ENCODE assay signal across 1 cellular context in the genomic region with DNA sequence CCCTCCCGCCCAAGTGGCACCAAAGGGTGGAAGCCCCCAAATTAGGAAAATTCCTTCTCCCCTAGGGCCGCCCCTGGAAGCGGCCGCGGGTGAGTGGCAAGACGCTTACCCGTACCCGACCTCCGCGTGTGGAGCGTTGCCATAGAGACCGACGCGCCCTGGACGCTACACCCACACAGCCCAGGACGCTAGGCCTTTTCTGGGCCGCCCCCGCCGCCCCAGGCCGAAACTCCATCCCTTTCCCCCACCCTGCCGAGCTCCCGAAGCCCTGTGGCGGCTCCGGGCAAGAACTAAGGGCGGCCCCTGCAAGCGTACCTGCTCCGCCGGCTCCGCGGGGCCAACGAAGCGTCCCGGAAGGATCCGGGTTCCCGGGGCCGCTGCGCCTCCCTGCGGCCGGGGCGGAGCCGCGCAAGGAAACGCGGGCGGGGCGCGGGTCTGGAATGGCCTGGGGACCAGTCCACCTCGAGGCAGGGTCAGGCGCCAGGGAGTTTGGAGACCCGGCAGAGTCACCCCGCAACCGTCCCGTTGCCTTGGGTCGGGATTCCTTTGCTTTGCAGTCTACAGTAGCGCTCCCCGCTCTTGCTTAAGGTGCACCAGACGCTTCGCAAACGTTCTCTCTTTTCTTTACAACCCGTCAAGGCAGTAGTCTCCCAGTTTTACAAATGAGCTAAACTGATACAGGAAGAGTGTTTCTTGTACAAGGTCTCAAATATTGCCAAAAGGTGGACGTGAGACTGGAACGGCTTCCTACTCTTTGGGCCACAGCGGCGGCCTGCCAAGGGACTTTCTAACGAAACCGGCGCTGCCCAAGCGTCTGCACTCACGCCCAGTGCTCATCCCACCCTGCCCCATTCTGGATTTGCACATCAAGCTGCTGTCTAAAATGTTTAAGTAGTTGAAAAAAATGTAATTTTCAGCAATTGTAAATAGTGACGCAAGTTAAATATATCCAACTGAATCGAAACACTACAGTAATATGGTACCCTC.
A peak's percentile ranks its signal among the peaks of the same experiment; 100 is the strongest.
TF ChIP-seq lines count a peak whose summit lies in the region.

Gene NEK5, minus strand, starts transcription at position 360 of the 987 bp plus-strand sequence. CDS start 1,591 bp downstream, outside the sequence.

TF ChIP-seq in K562, 482 proteins besides CTCF, POLR2A, EP300 and RAD21 (continued from another document and continues in another):
- TF ChIP-seq RHOXF2B (CRISPR knock-in tag; conservative IDR thresholded peaks at IDR 0.05) (no peak), CC2D1A (IDR thresholded peaks at IDR 0.05) (no peak), EGR1 (conservative IDR thresholded peaks at IDR 0.05) (peak; percentile 87), ZNF124 (CRISPR knock-in tag; IDR thresholded peaks at IDR 0.05) (no peak), HBP1 (CRISPR knock-in tag; IDR thresholded peaks at IDR 0.05) (no peak), ZBTB1 (CRISPR knock-in tag; IDR thresholded peaks at IDR 0.05; ENCODE audit: borderline replicate concordance, low read depth) (no peak), ETV1 (tag; conservative IDR thresholded peaks at IDR 0.05; ENCODE audit: low read depth) (0 out of 2 replicates have a peak, but pooled peaks have one; percentile 45), ATF7 (IDR thresholded peaks at IDR 0.05) (peak; percentile 45; the same call in 1 of the 2 replicates), XRCC3 (IDR thresholded peaks at IDR 0.05) (no peak), FIP1L1 (IDR thresholded peaks at IDR 0.05; ENCODE audit: low read depth, low read length, poor library complexity, severe bottlenecking) (peak; percentile 61), HNRNPLL (IDR thresholded peaks at IDR 0.05; ENCODE audit: low read depth, low read length, poor library complexity, severe bottlenecking) (peak; percentile 51), CTCFL (IDR thresholded peaks at IDR 0.05; ENCODE audit: borderline replicate concordance, insufficient read depth, low read depth, low read length, poor library complexity, severe bottlenecking) (peak; percentile 45), CHCHD3 (CRISPR knock-in tag; IDR thresholded peaks at IDR 0.05) (no peak), PTRF (tag; IDR thresholded peaks at IDR 0.05) (no peak), SMAD4 (CRISPR knock-in tag; conservative IDR thresholded peaks at IDR 0.05) (0 out of 2 replicates have a peak, but pooled peaks have one; percentile 22), TEAD1 (CRISPR knock-in tag; IDR thresholded peaks at IDR 0.05) (0 out of 4 replicates have a peak, but pooled peaks of 1 of the 2 experiments have one; percentile 30), NFYB (IDR thresholded peaks at IDR 0.05; ENCODE audit: extremely low read depth, insufficient read length) (no peak), RBM22 (IDR thresholded peaks at IDR 0.05; ENCODE audit: low read depth, low read length, poor library complexity, severe bottlenecking) (no peak), ZNF184 (CRISPR knock-in tag; IDR thresholded peaks at IDR 0.05) (no peak), MXI1 (IDR thresholded peaks at IDR 0.05; ENCODE audit: low read depth, low read length) (peak; percentile 38; the same call in 1 of the 2 replicates), ARID4B (CRISPR knock-in tag; IDR thresholded peaks at IDR 0.05) (peak; percentile 86), ZNF175 (CRISPR knock-in tag; IDR thresholded peaks at IDR 0.05; ENCODE audit: low read depth) (no peak), SETDB1 (IDR thresholded peaks at IDR 0.05; ENCODE audit: low read length) (no peak), CBX2 (IDR thresholded peaks at IDR 0.05; ENCODE audit: insufficient read depth, low read length, poor library complexity, severe bottlenecking) (no peak), DNMT1 (IDR thresholded peaks at IDR 0.05) (no peak), NR2F6 (CRISPR knock-in tag; IDR thresholded peaks at IDR 0.05) (no peak), USF1 (CRISPR knock-in tag; IDR thresholded peaks at IDR 0.05) (no peak), CXXC5 (CRISPR knock-in tag; IDR thresholded peaks at IDR 0.05) (peak; percentile 68), ADNP (tag; IDR thresholded peaks at IDR 0.05) (no peak), SP1 (CRISPR knock-in tag; IDR thresholded peaks at IDR 0.05) (no peak), HMG20B (CRISPR knock-in tag; IDR thresholded peaks at IDR 0.05) (no peak), ZNF133 (CRISPR knock-in tag; IDR thresholded peaks at IDR 0.05) (no peak), FOXJ2 (tag; IDR thresholded peaks at IDR 0.05) (no peak), RBM34 (IDR thresholded peaks at IDR 0.05; ENCODE audit: borderline replicate concordance, insufficient read depth, low read length) (no peak), ZNF445 (CRISPR knock-in tag; IDR thresholded peaks at IDR 0.05; ENCODE audit: low read depth) (no peak), SRSF3 (IDR thresholded peaks at IDR 0.05; ENCODE audit: insufficient read depth, low read length) (no peak), STAT5A (IDR thresholded peaks at IDR 0.05; ENCODE audit: borderline replicate concordance, low read length) (no peak), ZNF512 (tag; IDR thresholded peaks at IDR 0.05) (no peak), FOXA1 (IDR thresholded peaks at IDR 0.05; ENCODE audit: borderline replicate concordance) (no peak), HIVEP1 (CRISPR knock-in tag; IDR thresholded peaks at IDR 0.05) (no peak), ZNF76 (CRISPR knock-in tag; IDR thresholded peaks at IDR 0.05; ENCODE audit: borderline replicate concordance) (no peak), SIN3A (IDR thresholded peaks at IDR 0.05; ENCODE audit: borderline replicate concordance in 2 of 2, control insufficient read depth in 1 of 2, low read depth in 2 of 2, low read length in 2 of 2) (peak in 1 of 2 experiments; percentile 46; a peak in 1 of 4 replicates), LARP7 (IDR thresholded peaks at IDR 0.05) (no peak), ETV5 (CRISPR knock-in tag; IDR thresholded peaks at IDR 0.05; ENCODE audit: low read depth) (peak; percentile 61), E2F3 (CRISPR knock-in tag; IDR thresholded peaks at IDR 0.05) (no peak)
- TF ChIP-seq, protein P1, sequence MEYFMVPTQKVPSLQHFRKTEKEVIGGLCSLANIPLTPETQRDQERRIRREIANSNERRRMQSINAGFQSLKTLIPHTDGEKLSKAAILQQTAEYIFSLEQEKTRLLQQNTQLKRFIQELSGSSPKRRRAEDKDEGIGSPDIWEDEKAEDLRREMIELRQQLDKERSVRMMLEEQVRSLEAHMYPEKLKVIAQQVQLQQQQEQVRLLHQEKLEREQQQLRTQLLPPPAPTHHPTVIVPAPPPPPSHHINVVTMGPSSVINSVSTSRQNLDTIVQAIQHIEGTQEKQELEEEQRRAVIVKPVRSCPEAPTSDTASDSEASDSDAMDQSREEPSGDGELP (CRISPR knock-in tag; IDR thresholded peaks at IDR 0.05; ENCODE audit: borderline replicate concordance): peak; percentile 39; the same call in 1 of the 2 replicates
- TF ChIP-seq, protein P2, sequence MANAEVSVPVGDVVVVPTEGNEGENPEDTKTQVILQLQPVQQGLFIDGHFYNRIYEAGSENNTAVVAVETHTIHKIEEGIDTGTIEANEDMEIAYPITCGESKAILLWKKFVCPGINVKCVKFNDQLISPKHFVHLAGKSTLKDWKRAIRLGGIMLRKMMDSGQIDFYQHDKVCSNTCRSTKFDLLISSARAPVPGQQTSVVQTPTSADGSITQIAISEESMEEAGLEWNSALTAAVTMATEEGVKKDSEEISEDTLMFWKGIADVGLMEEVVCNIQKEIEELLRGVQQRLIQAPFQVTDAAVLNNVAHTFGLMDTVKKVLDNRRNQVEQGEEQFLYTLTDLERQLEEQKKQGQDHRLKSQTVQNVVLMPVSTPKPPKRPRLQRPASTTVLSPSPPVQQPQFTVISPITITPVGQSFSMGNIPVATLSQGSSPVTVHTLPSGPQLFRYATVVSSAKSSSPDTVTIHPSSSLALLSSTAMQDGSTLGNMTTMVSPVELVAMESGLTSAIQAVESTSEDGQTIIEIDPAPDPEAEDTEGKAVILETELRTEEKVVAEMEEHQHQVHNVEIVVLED (CRISPR knock-in tag; IDR thresholded peaks at IDR 0.05): no peak
- TF ChIP-seq, protein P3, sequence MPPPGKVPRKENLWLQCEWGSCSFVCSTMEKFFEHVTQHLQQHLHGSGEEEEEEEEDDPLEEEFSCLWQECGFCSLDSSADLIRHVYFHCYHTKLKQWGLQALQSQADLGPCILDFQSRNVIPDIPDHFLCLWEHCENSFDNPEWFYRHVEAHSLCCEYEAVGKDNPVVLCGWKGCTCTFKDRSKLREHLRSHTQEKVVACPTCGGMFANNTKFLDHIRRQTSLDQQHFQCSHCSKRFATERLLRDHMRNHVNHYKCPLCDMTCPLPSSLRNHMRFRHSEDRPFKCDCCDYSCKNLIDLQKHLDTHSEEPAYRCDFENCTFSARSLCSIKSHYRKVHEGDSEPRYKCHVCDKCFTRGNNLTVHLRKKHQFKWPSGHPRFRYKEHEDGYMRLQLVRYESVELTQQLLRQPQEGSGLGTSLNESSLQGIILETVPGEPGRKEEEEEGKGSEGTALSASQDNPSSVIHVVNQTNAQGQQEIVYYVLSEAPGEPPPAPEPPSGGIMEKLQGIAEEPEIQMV (tag; conservative IDR thresholded peaks at IDR 0.05; ENCODE audit: low read depth): no peak
- TF ChIP-seq, protein P4, sequence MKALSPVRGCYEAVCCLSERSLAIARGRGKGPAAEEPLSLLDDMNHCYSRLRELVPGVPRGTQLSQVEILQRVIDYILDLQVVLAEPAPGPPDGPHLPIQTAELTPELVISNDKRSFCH (CRISPR knock-in tag; IDR thresholded peaks at IDR 0.05): no peak
- TF ChIP-seq, protein P4 (tag; IDR thresholded peaks at IDR 0.05): no peak
